8 cellular contexts compared by ENCODE assay signal in genomic region chr16:89037261-89038152, GRCh38. TPM values are rescaled to one million over a fixed set of nuclear protein-coding genes. Genes with fewer than 3 reads are reported as not detected.
DNase-seq lines count a peak whose midpoint lies in the region; ATAC-seq and TF ChIP-seq lines count a peak whose summit lies in the region.

No MANE protein-coding gene starts in this region.

- DNase-seq in NOMO-1 treated with DMSO at 0.1 percent for 48 hours (lab: John Stamatoyannopoulos, UW; ENCODE audit: unreplicated experiment) (peak; percentile 23), mucosa of descending colon (peak; percentile 42 to 51 (median 46)), NCI-H2196 (lab: John Stamatoyannopoulos, UW; ENCODE audit: unreplicated experiment) (no peak), middle frontal gyrus (ENCODE audit: extremely low spot score, low spot score) (no peak), NCI-H1105 treated with DMSO at 0.1 percent for 48 hours (lab: John Stamatoyannopoulos, UW) (no peak), DMS79 (lab: John Stamatoyannopoulos, UW) (no peak)

- H3K27me3 Mint-ChIP-seq in brain, result peaks cover 8% of the 10 kb centered on the region

- peak; percentile 50 for ATAC-seq in mucosa of descending colon

- no peaks in the 10 kb centered on the region for H3K9me2 ChIP-seq in DOHH2 (replicated peaks; ENCODE audit: control insufficient read depth, low read length)

- TF ChIP-seq CTCF in DOHH2 (IDR thresholded peaks at IDR 0.05; ENCODE audit: low read depth, low read length, poor library complexity, severe bottlenecking), result no peak
- no peak for TF ChIP-seq CTCF in brain (conservative IDR thresholded peaks at IDR 0.05)
- no peak for TF ChIP-seq CTCF in mucosa of descending colon (IDR thresholded peaks at IDR 0.05)

- no peaks in the 10 kb centered on the region for H3K36me3 ChIP-seq in DOHH2 (ENCODE audit: control insufficient read depth, low read length)
- H3K36me3 ChIP-seq in mucosa of descending colon (ENCODE audit: low read depth), result no peaks in the 10 kb centered on the region

- H3K36me3 Mint-ChIP-seq in brain, result no peaks in the 10 kb centered on the region

- H3K9me3 ChIP-seq in DOHH2 (ENCODE audit: control insufficient read depth, insufficient read depth, low read length) (no peaks in the 10 kb centered on the region), mucosa of descending colon (no peaks in the 10 kb centered on the region)

- no peaks in the 10 kb centered on the region for H3K27me3 ChIP-seq in DOHH2 (ENCODE audit: control insufficient read depth, low read length)

- peak overlapping the region in 4 of 5 experiments; percentile 35 to 58 (median 47) for H3K4me3 Mint-ChIP-seq in brain

- H3K27ac ChIP-seq in DOHH2 (ENCODE audit: low read depth, low read length), result peak overlapping the region; percentile 99

- peak overlapping the region; percentile 87 for H3K4me2 ChIP-seq in DOHH2 (ENCODE audit: low read length)

- peaks cover 0 to 5% (median 3%) of the 10 kb centered on the region in 5 experiments for H3K9me3 Mint-ChIP-seq in brain

- H3K4me3 ChIP-seq in DOHH2 (ENCODE audit: low read length) (peak overlapping the region; percentile 70), mucosa of descending colon (no peak overlapping the region)

- H3K27ac Mint-ChIP-seq in brain, result peak overlapping the region; percentile 20 to 99 (median 76)

- H3K79me2 ChIP-seq in DOHH2 (ENCODE audit: control insufficient read depth, low read length), result no peaks in the 10 kb centered on the region

- peaks cover 7% of the 10 kb centered on the region; the same call in 1 of the 2 replicates for H3F3A ChIP-seq in DOHH2 (ENCODE audit: control insufficient read depth, insufficient read depth)

- no peaks in the 10 kb centered on the region for H4K20me1 ChIP-seq in DOHH2 (ENCODE audit: control insufficient read depth, insufficient read depth, low read depth, low read length)

- H3K4me1 ChIP-seq in DOHH2 (ENCODE audit: control insufficient read depth, low read length), result peaks cover 89% of the 10 kb centered on the region
- H3K4me1 ChIP-seq in mucosa of descending colon (ENCODE audit: low read depth), result no peaks in the 10 kb centered on the region

- intact Hi-C loops in mucosa of descending colon (cut with DNase I, micrococcal nuclease), result no loop called here

- peaks cover 62% of the 10 kb centered on the region for H3K4me1 Mint-ChIP-seq in brain

RNA-seq across cellular contexts. Expression of gene ACSF3, which starts 56.1 kb away (rescaled TPM):
- 38.0 TPM for polyA plus RNA-seq in brain (ENCODE audit: insufficient read depth, low read depth, low replicate concordance)
- 10 to 100 TPM; 44.7 to 77.8 (median 49.6) TPM for total RNA-seq in mucosa of descending colon

Comparison
In these comparisons a context has a peak if more than half of its experiments do, and no peak if none do; other contexts are left out.
1. DNase-seq: peak in NOMO-1 treated with DMSO at 0.1 percent for 48 hours (single experiment) and mucosa of descending colon (3 of 3); none in NCI-H2196 (single experiment), middle frontal gyrus (single experiment), NCI-H1105 treated with DMSO at 0.1 percent for 48 hours (single experiment) and DMS79 (single experiment).